ENCODE assay signal across 29 cellular contexts in genomic region chr5:131459216-131459615, GRCh38.
"Had no signal": no experiment of that assay in that cellular context is flagged by ENCODE, and none has a peak within 500 bp of the region (broad histone marks: within the 10 kb centered on the region; RNA-seq: fewer than 3 reads in every experiment).

No MANE protein-coding gene starts in this region.

- DNase-seq: activated CD4-positive, alpha-beta memory T cell treated with anti-CD3 and anti-CD28 coated beads for 36 hours; activated CD4-positive, alpha-beta T cell treated with anti-CD3 and anti-CD28 coated beads for 36 hours; activated CD4-positive, alpha-beta T cell treated with anti-CD3 and anti-CD28 coated beads, Interleukin-2, amount 50 U/mL, for 1 hour; activated CD8-positive, alpha-beta memory T cell treated with anti-CD3 and anti-CD28 coated beads, Interleukin-2, amount 50 U/mL, for 4 hours; activated effector memory CD4-positive, alpha-beta T cell treated with anti-CD3 and anti-CD28 coated beads, Interleukin-2, amount 50 U/mL, for 16 hours; activated naive CD4-positive, alpha-beta T cell; activated naive CD4-positive, alpha-beta T cell treated with anti-CD3 and anti-CD28 coated beads, Interleukin-2, amount 50 U/mL, for 16 hours; activated T-cell treated with anti-CD3 and anti-CD28 coated beads for 4 hours; activated T-cell treated with anti-CD3 and anti-CD28 coated beads, Interleukin-2, amount 50 U/mL, for 48 hours; adrenal gland; anterior cingulate cortex; cerebellar nuclear complex; Kasumi-1; KG1; MG63; NCI-H1048; NCI-H1436 treated with DMSO at 0.1 percent for 48 hours; NCI-H1694 treated with DMSO at 0.1 percent for 48 hours; NCI-H2029; NCI-H345; NCI-H524 treated with DMSO at 0.1 percent for 48 hours; SHP77; SJCRH30 had no signal

- H3K4me1 ChIP-seq: SJCRH30 had no signal

- H3K9me3 ChIP-seq: adrenal gland, MG63, SJCRH30 had no signal

- H3K27me3 ChIP-seq: adrenal gland, cardiac muscle cell, MG63, SJCRH30 had no signal

- H3K9me3 Mint-ChIP-seq: activated CD4-positive, alpha-beta memory T cell treated with anti-CD3 and anti-CD28 coated beads for 36 hours; T-helper 2 cell treated with Interferon-gamma antibody and Interleukin-4, amounts not matched to agents 5 μg/mL and 100 μg/mL, for 36 hours had no signal

- H3K27ac Mint-ChIP-seq: activated CD4-positive, alpha-beta memory T cell treated with anti-CD3 and anti-CD28 coated beads for 36 hours; T-helper 2 cell treated with Interferon-gamma antibody and Interleukin-4, amounts not matched to agents 5 μg/mL and 100 μg/mL, for 36 hours; WTC11 had no signal

- ATAC-seq: activated CD4-positive, alpha-beta T cell treated with anti-CD3 and anti-CD28 coated beads for 36 hours; activated CD4-positive, CD25-positive, alpha-beta regulatory T cell treated with anti-CD3 and anti-CD28 coated beads, Interleukin-2, amount 50 U/mL, for 24 hours; Panc1; WTC11 had no signal

- H3K4me3 Mint-ChIP-seq: activated CD4-positive, alpha-beta memory T cell treated with anti-CD3 and anti-CD28 coated beads for 36 hours; activated CD4-positive, alpha-beta T cell treated with anti-CD3 and anti-CD28 coated beads for 36 hours; T-helper 2 cell treated with Interferon-gamma antibody and Interleukin-4, amounts not matched to agents 5 μg/mL and 100 μg/mL, for 36 hours; WTC11 had no signal

- H3K4me3 ChIP-seq: adrenal gland, cardiac muscle cell, MG63, SJCRH30, SK-N-MC had no signal

- H3K4me1 Mint-ChIP-seq: WTC11 had no signal

- H3K27me3 Mint-ChIP-seq: activated CD4-positive, alpha-beta memory T cell treated with anti-CD3 and anti-CD28 coated beads for 36 hours; activated CD4-positive, alpha-beta T cell treated with anti-CD3 and anti-CD28 coated beads for 36 hours had no signal
